ENCODE assay signal across 14 cellular contexts in genomic region chr12:47822863-47823262, GRCh38. TPM values are rescaled to one million over a fixed set of nuclear protein-coding genes. Genes with fewer than 3 reads are reported as not detected.
DNase-seq lines count a peak whose midpoint lies in the region; ATAC-seq and TF ChIP-seq lines count a peak whose summit lies in the region.
"Had no signal": no experiment of that assay in that cellular context is flagged by ENCODE, and none has a peak within 500 bp of the region (broad histone marks: within the 10 kb centered on the region; RNA-seq: fewer than 3 reads in every experiment).

No MANE protein-coding gene starts in this region.

- peaks cover 16% of the 10 kb centered on the region for H3K36me3 Mint-ChIP-seq in dendritic cell treated with granulocyte-macrophage colony-stimulating factor and Interleukin-4, amounts not matched to agents 40 ng/mL and 50 ng/mL, for 4 days (ENCODE audit: low read depth)

- TF ChIP-seq CTCF in heart left ventricle (IDR thresholded peaks at IDR 0.05) (no peak), neutrophil (IDR thresholded peaks at IDR 0.05) (no peak), vagina (IDR thresholded peaks at IDR 0.05) (no peak)

- H3K4me3 ChIP-seq in heart left ventricle: no peak overlapping the region
- H3K4me3 ChIP-seq in neutrophil (ENCODE audit: low read depth in 1 of 2, low read length in 1 of 2): no peak overlapping the region
- H3K4me3 ChIP-seq in vagina: no peak overlapping the region
- H3K4me3 ChIP-seq: MG63, mucosa of descending colon had no signal

- no peak for TF ChIP-seq POLR2A in heart left ventricle (IDR thresholded peaks at IDR 0.05)
- TF ChIP-seq POLR2A in vagina (IDR thresholded peaks at IDR 0.05): no peak
- TF ChIP-seq POLR2A in erythroblast (IDR thresholded peaks at IDR 0.05; ENCODE audit: low read length): no peak

- H3K9me3 Mint-ChIP-seq in dendritic cell treated with granulocyte-macrophage colony-stimulating factor and Interleukin-4, amounts not matched to agents 40 ng/mL and 50 ng/mL, for 4 days: no peaks in the 10 kb centered on the region

- no peaks in the 10 kb centered on the region for H3K27me3 ChIP-seq in heart left ventricle
- no peaks in the 10 kb centered on the region for H3K27me3 ChIP-seq in neutrophil
- H3K27me3 ChIP-seq in vagina: no peaks in the 10 kb centered on the region
- H3K27me3 ChIP-seq: MG63 had no signal

- intact Hi-C loops in heart left ventricle (cut with DNase I) (no loop called here), left cardiac atrium (cut with DNase I) (no loop called here), vagina (cut with DNase I) (no loop called here)
- intact Hi-C loops in dendritic cell treated with granulocyte-macrophage colony-stimulating factor and Interleukin-4, amounts not matched to agents 40 ng/mL and 50 ng/mL, for 4 days (cut with micrococcal nuclease): no loop called here

- H3K27ac ChIP-seq in heart left ventricle (peak overlapping the region; percentile 42 to 99 (median 98)), neutrophil (peak overlapping the region; percentile 95), vagina (peak overlapping the region; percentile 99)

- H3K4me1 ChIP-seq in heart left ventricle (peaks cover 4 to 85% (median 68%) of the 10 kb centered on the region in 12 donors), neutrophil (ENCODE audit: control insufficient read depth in 1 of 2, insufficient read depth in 1 of 2, low read depth in 1 of 2, low read length in 1 of 2) (peaks cover 64% of the 10 kb centered on the region in 2 experiments), vagina (peaks cover 84% of the 10 kb centered on the region)

- no peaks in the 10 kb centered on the region for H3K36me3 ChIP-seq in heart left ventricle
- H3K36me3 ChIP-seq in neutrophil: no peaks in the 10 kb centered on the region
- H3K36me3 ChIP-seq in vagina: no peaks in the 10 kb centered on the region

- H3K4me1 Mint-ChIP-seq in dendritic cell treated with granulocyte-macrophage colony-stimulating factor and Interleukin-4, amounts not matched to agents 40 ng/mL and 50 ng/mL, for 4 days (ENCODE audit: low read depth): peaks cover 72% of the 10 kb centered on the region

- no peak for DNase-seq in heart left ventricle
- DNase-seq in left cardiac atrium: no peak
- no peak for DNase-seq in vagina (ENCODE audit: extremely low spot score in 2 of 2)
- DNase-seq in NCI-H1417 (lab: John Stamatoyannopoulos, UW): no peak
- no peak for DNase-seq in erythroblast (lab: John Stamatoyannopoulos, UW)
- DNase-seq in UCSD-AML1 (lab: John Stamatoyannopoulos, UW; ENCODE audit: unreplicated experiment): no peak
- DNase-seq: activated CD8-positive, alpha-beta memory T cell treated with anti-CD3 and anti-CD28 coated beads, Interleukin-2, amount 50 U/mL, for 4 hours; cortex of kidney; MG63; mucosa of descending colon; NCI-H526 treated with DMSO at 0.1 percent for 48 hours had no signal

- peak overlapping the region; percentile 35 for H3K27ac Mint-ChIP-seq in dendritic cell treated with granulocyte-macrophage colony-stimulating factor and Interleukin-4, amounts not matched to agents 40 ng/mL and 50 ng/mL, for 4 days

- ATAC-seq in heart left ventricle (no peak), left cardiac atrium (no peak)
- ATAC-seq: HCT116, mucosa of descending colon had no signal

- H3K27me3 Mint-ChIP-seq in dendritic cell treated with granulocyte-macrophage colony-stimulating factor and Interleukin-4, amounts not matched to agents 40 ng/mL and 50 ng/mL, for 4 days: no peaks in the 10 kb centered on the region

- no peak overlapping the region for H3K4me3 Mint-ChIP-seq in dendritic cell treated with granulocyte-macrophage colony-stimulating factor and Interleukin-4, amounts not matched to agents 40 ng/mL and 50 ng/mL, for 4 days

- 79 to 87% (median 84%) methylated on average over 3 of the region's 3 CpGs for WGBS in heart left ventricle, 4 donors

- no peaks in the 10 kb centered on the region for H3K9me3 ChIP-seq in heart left ventricle
- H3K9me3 ChIP-seq in neutrophil: no peaks in the 10 kb centered on the region
- no peaks in the 10 kb centered on the region for H3K9me3 ChIP-seq in vagina
- H3K9me3 ChIP-seq: MG63, mucosa of descending colon had no signal

RNA-seq across cellular contexts. Expression of gene HDAC7, which starts 3.2 kb away (rescaled TPM):
- total RNA-seq in heart left ventricle (10 to 100 TPM; 27.4 to 63.0 (median 38.6) TPM), left cardiac atrium (10 to 100 TPM; 41.6 to 58.0 TPM), vagina (67.0 TPM)
- polyA plus RNA-seq in heart left ventricle: 10 to 100 TPM; 42.2 to 43.9 TPM

RNA-seq across cellular contexts. Expression of gene SLC48A1, which starts 49.8 kb away (rescaled TPM):
- total RNA-seq in heart left ventricle: 10 to 100 TPM; 17.6 to 68.2 (median 23.9) TPM
- 10 to 100 TPM; 13.0 to 16.5 TPM for polyA plus RNA-seq in heart left ventricle
- 10 to 100 TPM; 22.1 to 28.9 TPM for total RNA-seq in left cardiac atrium
- 20.9 TPM for total RNA-seq in vagina
